ENCODE assay signal across 14 cellular contexts in the genomic region with DNA sequence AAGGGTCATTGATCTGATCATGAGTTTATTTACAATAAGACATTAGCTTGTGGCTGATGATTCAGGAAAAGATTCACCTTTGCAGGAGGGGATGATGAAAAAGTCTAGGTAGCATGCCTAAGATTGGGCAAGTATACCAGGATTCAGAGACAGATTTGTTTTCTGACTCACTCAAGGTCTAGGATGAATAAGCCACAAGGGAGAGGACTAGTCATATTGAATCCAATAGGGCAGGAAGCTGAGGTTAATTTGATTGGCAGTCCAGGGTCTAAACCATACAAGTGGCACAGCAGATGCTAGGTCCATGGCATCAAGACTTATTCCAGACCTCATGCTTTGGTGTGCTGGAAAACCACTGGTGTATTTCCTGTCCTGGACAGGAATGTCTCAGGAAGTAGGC.
A peak's percentile ranks its signal among the peaks of the same experiment; 100 is the strongest.
DNase-seq lines count a peak whose midpoint lies in the region; ATAC-seq, FAIRE-seq and TF ChIP-seq lines count a peak whose summit lies in the region.
"Had no signal": no experiment of that assay in that cellular context is flagged by ENCODE, and none has a peak within 500 bp of the region (broad histone marks: within the 10 kb centered on the region; RNA-seq: fewer than 3 reads in every experiment).

No MANE protein-coding gene starts in this region.

- H3K27ac ChIP-seq in sigmoid colon (no peak overlapping the region), HepG2 (ENCODE audit: extremely low read length, insufficient read depth, low read length) (no peak overlapping the region)
- H3K27ac ChIP-seq: body of pancreas, KMS-11 had no signal

- H3K4me2 ChIP-seq in HepG2 (ENCODE audit: low read depth, low read length) = no peak overlapping the region
- H3K4me2 ChIP-seq: KMS-11 had no signal

- DNase-seq in bronchial epithelial cell (ENCODE audit: low read depth) (peak; percentile 97), sigmoid colon (no peak), islet precursor cell (no peak), HepG2 (ENCODE audit: low spot score) (no peak), DMS79 (lab: John Stamatoyannopoulos, UW) (no peak)
- DNase-seq: activated CD4-positive, alpha-beta T cell treated with anti-CD3 and anti-CD28 coated beads for 48 hours; body of pancreas; CD4-positive, CD25-positive, alpha-beta regulatory T cell; natural killer cell had no signal

- H3K4me1 ChIP-seq in sigmoid colon (no peaks in the 10 kb centered on the region), HepG2 (ENCODE audit: insufficient read depth, low read length) (no peaks in the 10 kb centered on the region)
- H3K4me1 ChIP-seq: body of pancreas had no signal

- CTCF ChIA-PET in HepG2 (lab: Yijun Ruan, JAX; ENCODE audit: low intra/inter-chr PET ratio, low total read pairs) = no interaction called here

- intact Hi-C loops in sigmoid colon (cut with DNase I) = no loop called here
- intact Hi-C loops in HepG2 (cut with micrococcal nuclease; ENCODE audit: unreplicated experiment) = no loop called here

- FAIRE-seq in bronchial epithelial cell (lab: Jason Lieb, UNC) (no peak), HepG2 (lab: Jason Lieb, UNC) (no peak)
- FAIRE-seq: GM18507 had no signal

- no peak overlapping the region for H2AFZ ChIP-seq in HepG2 (ENCODE audit: low read length)

- TF ChIP-seq POLR2A in sigmoid colon (IDR thresholded peaks at IDR 0.05) (no peak), HepG2 (IDR thresholded peaks at IDR 0.05; ENCODE audit: insufficient read depth in 1 of 2, low read depth in 2 of 2, low read length in 2 of 2) (no peak)

- TF ChIP-seq EP300 in sigmoid colon (IDR thresholded peaks at IDR 0.05) = no peak
- no peak for TF ChIP-seq EP300 in HepG2 (IDR thresholded peaks at IDR 0.05; ENCODE audit: low read depth in 2 of 2, low read length in 2 of 2)
- TF ChIP-seq EP300 in HepG2 (CRISPR knock-in tag; IDR thresholded peaks at IDR 0.05; ENCODE audit: borderline replicate concordance) = no peak

- H3K9ac ChIP-seq in HepG2 (ENCODE audit: insufficient read depth, low read depth, low read length) = no peak overlapping the region
- H3K9ac ChIP-seq: KMS-11 had no signal

- H4K20me1 ChIP-seq in HepG2 (ENCODE audit: insufficient read depth, low read length) = no peaks in the 10 kb centered on the region

- H3K9me3 ChIP-seq in sigmoid colon = no peaks in the 10 kb centered on the region
- H3K9me3 ChIP-seq in HepG2 (ENCODE audit: low read length) = peaks cover 78% of the 10 kb centered on the region

- no peak overlapping the region for H3K4me3 ChIP-seq in bronchial epithelial cell (ENCODE audit: low read depth, low read length)
- H3K4me3 ChIP-seq in sigmoid colon = no peak overlapping the region
- H3K4me3 ChIP-seq in HepG2 (replicated peaks in 1 of 3; ENCODE audit: insufficient read depth in 1 of 3, low read depth in 2 of 3, low read length in 3 of 3) = no peak overlapping the region
- H3K4me3 ChIP-seq: body of pancreas had no signal

- no peaks in the 10 kb centered on the region for H3K36me3 ChIP-seq in bronchial epithelial cell (ENCODE audit: control insufficient read depth, insufficient read depth, low read length)
- H3K36me3 ChIP-seq in sigmoid colon = no peaks in the 10 kb centered on the region
- no peaks in the 10 kb centered on the region for H3K36me3 ChIP-seq in HepG2 (replicated peaks in 1 of 2; ENCODE audit: control insufficient read depth in 1 of 2, insufficient read depth in 2 of 2, low read length in 2 of 2)

- no peak for TF ChIP-seq CTCF in bronchial epithelial cell (IDR thresholded peaks at IDR 0.05; ENCODE audit: insufficient read depth, low read length, severe bottlenecking)
- no peak for TF ChIP-seq CTCF in sigmoid colon (IDR thresholded peaks at IDR 0.05)
- no peak for TF ChIP-seq CTCF in HepG2 (CRISPR knock-in tag; IDR thresholded peaks at IDR 0.05)

- no peak for TF ChIP-seq RAD21 in HepG2 (CRISPR knock-in tag; IDR thresholded peaks at IDR 0.05)

- POLR2A ChIA-PET in HepG2 (lab: Yijun Ruan, JAX) = no interaction called here

- in situ Hi-C loops in HepG2 (cut with HindIII; ENCODE audit: extremely low pct_ligation_motif_present, low pct_unique_long_range_greater_than_20kb) = no loop called here

- no TSS peak for BruUV-seq in HepG2 (replicated peaks; lab: Mats Ljungman, UMichigan)

- no peaks in the 10 kb centered on the region for H3K79me2 ChIP-seq in HepG2 (ENCODE audit: insufficient read depth, low read length)

- H3K27me3 ChIP-seq in bronchial epithelial cell (ENCODE audit: control insufficient read depth, insufficient read depth, low read length) (no peaks in the 10 kb centered on the region), sigmoid colon (no peaks in the 10 kb centered on the region), HepG2 (ENCODE audit: control insufficient read depth in 1 of 2, insufficient read depth in 2 of 2, low read length in 2 of 2) (no peaks in the 10 kb centered on the region)
- H3K27me3 ChIP-seq: body of pancreas had no signal

- ATAC-seq in GM18498 (IDR thresholded peaks at IDR 0.05; ENCODE audit: unreplicated experiment) (peak; percentile 78), GM21619 (IDR thresholded peaks at IDR 0.05; ENCODE audit: unreplicated experiment) (peak; percentile 90), HG03342 (IDR thresholded peaks at IDR 0.05; ENCODE audit: unreplicated experiment) (peak; percentile 74), HepG2 (no peak)
- ATAC-seq: body of pancreas, natural killer cell had no signal

TF ChIP-seq in HepG2, 621 proteins besides CTCF, POLR2A, EP300 and RAD21:
- no peak for TF ChIP-seq KMT2B (CRISPR knock-in tag; IDR thresholded peaks at IDR 0.05)
- no peak for TF ChIP-seq RARA (CRISPR knock-in tag; IDR thresholded peaks at IDR 0.05)
- TF ChIP-seq THAP9 (CRISPR knock-in tag; IDR thresholded peaks at IDR 0.05; ENCODE audit: borderline replicate concordance) = no peak
- TF ChIP-seq HNRNPUL1 (IDR thresholded peaks at IDR 0.05; ENCODE audit: low read depth, low read length) = no peak
- no peak for TF ChIP-seq GPN1 (CRISPR knock-in tag; IDR thresholded peaks at IDR 0.05; ENCODE audit: borderline replicate concordance)
- TF ChIP-seq TCF12 (IDR thresholded peaks at IDR 0.05) = no peak
- no peak for TF ChIP-seq TCF12 (CRISPR knock-in tag; IDR thresholded peaks at IDR 0.05)
- no peak for TF ChIP-seq CERS6 (CRISPR knock-in tag; IDR thresholded peaks at IDR 0.05)
- no peak for TF ChIP-seq AGO2 (optimal IDR thresholded peaks at IDR 0.05; ENCODE audit: low read depth, low read length)
- TF ChIP-seq SMARCE1 (IDR thresholded peaks at IDR 0.05; ENCODE audit: borderline replicate concordance) = no peak
- TF ChIP-seq SMYD3 (CRISPR knock-in tag; IDR thresholded peaks at IDR 0.05) = no peak
- no peak for TF ChIP-seq ZFP82 (CRISPR knock-in tag; IDR thresholded peaks at IDR 0.05; ENCODE audit: borderline replicate concordance)
- no peak for TF ChIP-seq ATM (IDR thresholded peaks at IDR 0.05; ENCODE audit: borderline replicate concordance)
